In the genomic region with DNA sequence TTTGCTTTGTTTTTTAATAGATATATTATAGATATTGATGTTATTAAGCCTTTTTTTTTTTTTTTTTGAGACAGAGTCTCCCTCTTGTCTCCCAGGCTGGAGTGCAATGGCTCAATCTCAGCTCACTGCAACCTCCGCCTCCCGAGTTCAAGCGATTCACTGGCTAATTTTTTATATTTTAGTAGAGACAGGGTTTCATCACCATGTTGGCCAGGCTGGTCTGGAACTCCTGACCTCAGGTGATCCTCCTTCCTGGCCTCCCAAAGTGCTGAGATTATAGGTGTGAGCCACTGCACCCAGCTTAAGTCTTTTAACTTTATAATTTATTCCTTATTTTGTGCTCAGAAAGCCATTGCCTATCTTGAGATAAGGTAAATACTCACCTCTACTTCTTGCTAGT, we compare ENCODE assay signal across 10 cellular contexts.
"Had no signal": no experiment of that assay in that cellular context is flagged by ENCODE, and none has a peak within 500 bp of the region (broad histone marks: within the 10 kb centered on the region; RNA-seq: fewer than 3 reads in every experiment).

No MANE protein-coding gene starts in this region.

- H3K27ac Mint-ChIP-seq: HFFc6 had no signal

- DNase-seq: GM23248, GOT3, H7, HFFc6, IMR-90, KG1 had no signal

- H3K9ac ChIP-seq: GM23248 had no signal

- H3K9me3 Mint-ChIP-seq: HFFc6 had no signal

- H3K4me3 ChIP-seq: GM23248, HAP-1, K562 had no signal

- ATAC-seq: HCT116, K562 had no signal

- H3K4me1 ChIP-seq: HAP-1 had no signal

- H3K36me3 ChIP-seq: HAP-1 had no signal

- H3K9me3 ChIP-seq: HAP-1 had no signal

- H2AFZ ChIP-seq: GM23248 had no signal

- H3K4me3 Mint-ChIP-seq: HFFc6 had no signal

- H3K27ac ChIP-seq: GM23248, HL-60 had no signal
